Comparison of ENCODE assay signal across 27 cellular contexts in the genomic region with DNA sequence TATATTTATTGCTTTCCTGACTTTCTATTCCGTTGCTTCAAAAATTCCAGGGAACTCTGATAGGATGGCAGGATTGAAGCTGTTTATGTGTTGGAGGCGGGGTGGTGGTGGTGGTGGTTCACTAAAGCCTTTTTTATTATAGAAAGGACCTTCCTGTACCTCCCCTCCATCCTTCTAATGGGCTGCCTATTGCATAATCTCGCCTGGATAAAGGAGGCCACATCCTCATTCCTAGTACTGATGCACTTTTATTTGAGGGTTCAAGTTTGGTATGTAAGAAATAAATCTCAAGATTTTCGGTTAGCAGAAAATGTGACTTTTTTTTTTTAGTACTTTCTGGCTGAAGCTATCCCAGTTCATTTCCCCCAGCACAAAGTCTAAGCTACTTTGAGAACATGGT. TPM values are rescaled to one million over a fixed set of nuclear protein-coding genes. Genes with fewer than 3 reads are reported as not detected.
"Had no signal": no experiment of that assay in that cellular context is flagged by ENCODE, and none has a peak within 500 bp of the region (broad histone marks: within the 10 kb centered on the region; RNA-seq: fewer than 3 reads in every experiment).

No MANE protein-coding gene starts in this region.

- H3K27ac Mint-ChIP-seq: activated CD8-positive, alpha-beta T cell treated with anti-CD3 and anti-CD28 coated beads for 36 hours; activated naive CD8-positive, alpha-beta T cell treated with anti-CD3 and anti-CD28 coated beads, Interleukin-2, amount 10 ng/mL, durations not matched to agents 7 days and 5 days; activated T-cell treated with anti-CD3 and anti-CD28 coated beads, Interleukin-2, amount 50 U/mL, for 72 hours; activated T-helper 2 cell treated with anti-CD3 and anti-CD28 coated beads, Interferon-gamma antibody, Interleukin-2, Interleukin-4, amounts not matched to agents 10 μg/mL and 5 μg/mL and 100 μg/mL, durations not matched to agents 14 hours and 24 hours and 36 hours; T-cell had no signal

- H3K9ac ChIP-seq: KMS-11 had no signal

- H3K4me3 Mint-ChIP-seq: activated CD8-positive, alpha-beta T cell treated with anti-CD3 and anti-CD28 coated beads for 36 hours; activated naive CD8-positive, alpha-beta T cell treated with anti-CD3 and anti-CD28 coated beads, Interleukin-2, amount 10 ng/mL, durations not matched to agents 7 days and 5 days; activated T-cell treated with anti-CD3 and anti-CD28 coated beads, Interleukin-2, amount 50 U/mL, for 72 hours; T-cell had no signal

- H3K36me3 ChIP-seq: brain microvascular endothelial cell, cardiac muscle cell had no signal

- H3K36me3 Mint-ChIP-seq: activated naive CD8-positive, alpha-beta T cell treated with anti-CD3 and anti-CD28 coated beads, Interleukin-2, amount 10 ng/mL, durations not matched to agents 7 days and 5 days had no signal

- H3K27ac ChIP-seq: brain microvascular endothelial cell, cardiac muscle cell, KMS-11, SK-N-MC had no signal

- H3K4me3 ChIP-seq: cardiac muscle cell, SK-N-MC had no signal

- H3K27me3 ChIP-seq: brain microvascular endothelial cell, cardiac muscle cell had no signal

- H3K4me2 ChIP-seq: KMS-11 had no signal

- H3K4me1 Mint-ChIP-seq: activated naive CD8-positive, alpha-beta T cell treated with anti-CD3 and anti-CD28 coated beads, Interleukin-2, amount 10 ng/mL, durations not matched to agents 7 days and 5 days; T-cell had no signal

- H3K9me3 Mint-ChIP-seq: activated CD8-positive, alpha-beta T cell treated with anti-CD3 and anti-CD28 coated beads for 36 hours; activated T-cell treated with anti-CD3 and anti-CD28 coated beads, Interleukin-2, amount 50 U/mL, for 72 hours; T-cell had no signal

- H3K27me3 Mint-ChIP-seq: activated naive CD8-positive, alpha-beta T cell treated with anti-CD3 and anti-CD28 coated beads, Interleukin-2, amount 10 ng/mL, durations not matched to agents 7 days and 5 days; T-cell had no signal

- DNase-seq: activated CD4-positive, alpha-beta T cell treated with anti-CD3 and anti-CD28 coated beads for 4 hours; activated CD8-positive, alpha-beta memory T cell treated with anti-CD3 and anti-CD28 coated beads, Interleukin-2, amount 50 U/mL, for 4 hours; activated CD8-positive, alpha-beta T cell treated with anti-CD3 and anti-CD28 coated beads for 36 hours; activated naive CD4-positive, alpha-beta T cell treated with anti-CD3 and anti-CD28 coated beads, Interleukin-2, amount 50 U/mL, for 16 hours; activated naive CD8-positive, alpha-beta T cell treated with anti-CD3 and anti-CD28 coated beads, Interleukin-2, amount 10 ng/mL, durations not matched to agents 7 days and 5 days; activated T-cell treated with anti-CD3 and anti-CD28 coated beads, Interleukin-2, amount 50 U/mL, for 72 hours; amygdala; brain microvascular endothelial cell; cerebellar nuclear complex; NCI-H1092 treated with DMSO at 0.1 percent for 48 hours; NCI-H1417 treated with DMSO at 0.1 percent for 48 hours; NCI-H1694; NCI-H2029; NCI-H345; NCI-H510A; NCI-H526 treated with DMSO at 0.1 percent for 48 hours; NCI-H82; RPMI8226; T-cell; T-helper 2 cell had no signal

RNA-seq across cellular contexts. Expression of a gene that starts 18.7 kb away (rescaled TPM):
- total RNA-seq: activated CD8-positive, alpha-beta T cell treated with anti-CD3 and anti-CD28 coated beads for 36 hours; activated naive CD8-positive, alpha-beta T cell treated with anti-CD3 and anti-CD28 coated beads, Interleukin-2, amount 10 ng/mL, durations not matched to agents 7 days and 5 days; activated T-cell treated with anti-CD3 and anti-CD28 coated beads, Interleukin-2, amount 50 U/mL, for 72 hours; activated T-helper 2 cell treated with anti-CD3 and anti-CD28 coated beads, Interferon-gamma antibody, Interleukin-2, Interleukin-4, amounts not matched to agents 10 μg/mL and 5 μg/mL and 100 μg/mL, durations not matched to agents 14 hours and 24 hours and 36 hours; cardiac muscle cell; MCF 10A; OCI-LY7; Right ventricle myocardium inferior; T-cell had no signal
- polyA plus RNA-seq: cardiac muscle cell had no signal

RNA-seq across cellular contexts. Expression of a gene that starts 28.3 kb away (rescaled TPM):
- total RNA-seq: activated CD8-positive, alpha-beta T cell treated with anti-CD3 and anti-CD28 coated beads for 36 hours; activated naive CD8-positive, alpha-beta T cell treated with anti-CD3 and anti-CD28 coated beads, Interleukin-2, amount 10 ng/mL, durations not matched to agents 7 days and 5 days; activated T-cell treated with anti-CD3 and anti-CD28 coated beads, Interleukin-2, amount 50 U/mL, for 72 hours; activated T-helper 2 cell treated with anti-CD3 and anti-CD28 coated beads, Interferon-gamma antibody, Interleukin-2, Interleukin-4, amounts not matched to agents 10 μg/mL and 5 μg/mL and 100 μg/mL, durations not matched to agents 14 hours and 24 hours and 36 hours; cardiac muscle cell; MCF 10A; OCI-LY7; Right ventricle myocardium inferior; T-cell had no signal
- polyA plus RNA-seq: cardiac muscle cell had no signal
